25 cellular contexts compared by ENCODE assay signal in the genomic region with DNA sequence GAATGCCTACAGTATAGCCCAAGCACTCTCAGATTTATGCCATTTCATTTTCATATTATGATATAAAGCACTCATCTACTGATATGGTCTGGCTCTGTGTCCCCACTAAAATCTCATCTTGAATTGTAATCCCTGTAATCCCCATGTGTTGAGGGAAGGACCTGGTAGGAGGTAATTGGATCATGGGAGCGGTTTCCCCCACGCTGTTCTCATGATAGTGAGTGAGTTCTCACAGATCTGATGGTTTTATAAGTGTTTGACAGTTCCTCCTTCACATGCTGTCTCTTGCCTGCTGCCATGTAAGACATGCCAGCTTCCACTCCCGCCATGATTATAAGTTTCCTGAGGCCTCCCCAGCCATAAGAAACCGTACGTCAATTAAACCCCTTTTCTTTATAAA.
"Had no signal": no experiment of that assay in that cellular context is flagged by ENCODE, and none has a peak within 500 bp of the region (broad histone marks: within the 10 kb centered on the region; RNA-seq: fewer than 3 reads in every experiment).

No MANE protein-coding gene starts in this region.

- H3K27ac ChIP-seq: neural progenitor cell, ovary, parathyroid adenoma, psoas muscle, right lobe of liver, sigmoid colon, stomach, thoracic aorta, thyroid gland, tibial nerve, upper lobe of left lung, uterus had no signal

- H3K36me3 ChIP-seq: neural progenitor cell, ovary, right lobe of liver, sigmoid colon, stomach, thoracic aorta, thyroid gland, tibial nerve, upper lobe of left lung, uterus had no signal

- H3K4me1 ChIP-seq: parathyroid adenoma, psoas muscle, right lobe of liver, sigmoid colon, stomach, thyroid gland, uterus had no signal

- H3K27me3 ChIP-seq: neural progenitor cell, ovary, right lobe of liver, sigmoid colon, stomach, thyroid gland, tibial nerve, upper lobe of left lung, uterus had no signal

- FAIRE-seq: small intestine had no signal

- ATAC-seq: natural killer cell; psoas muscle; right cardiac atrium; right lobe of liver; stimulated activated effector memory CD8-positive, alpha-beta T cell treated with anti-CD3 and anti-CD28 coated beads, Interleukin-12 subunit alpha, Interleukin-12 subunit beta, amount 100 ng/mL, for 72 hours; stimulated activated naive B cell treated with anti-CD40 and anti-IgM and Interleukin-4, amounts not matched to agents 10 μg/mL and 1 μg/mL and 100 μg/mL, for 72 hours had no signal

- H3K9me3 ChIP-seq: ovary, psoas muscle, right lobe of liver, sigmoid colon, stomach, thoracic aorta, thyroid gland, tibial nerve, upper lobe of left lung, uterus had no signal

- DNase-seq: natural killer cell; occipital lobe; ovary; posterior cingulate gyrus; psoas muscle; right cardiac atrium; right lobe of liver; sigmoid colon; small intestine; stimulated activated CD4-positive, alpha-beta T cell treated with anti-CD3 and anti-CD28 coated beads, Interleukin-15, amount 100 ng/mL, for 24 hours; stimulated activated CD4-positive, alpha-beta T cell treated with anti-CD3 and anti-CD28 coated beads, Interleukin-2, amount 100 ng/mL, for 24 hours; stimulated activated CD4-positive, alpha-beta T cell treated with anti-CD3 and anti-CD28 coated beads, Interleukin-2, amount 100 ng/mL, for 48 hours; stimulated activated CD4-positive, alpha-beta T cell treated with anti-CD3 and anti-CD28 coated beads, Interleukin-4, amount 100 ng/mL, for 24 hours; stimulated activated naive B cell treated with anti-CD40 and anti-IgM and Interleukin-4, amounts not matched to agents 10 μg/mL and 1 μg/mL and 100 μg/mL, for 72 hours; stimulated activated naive CD4-positive, alpha-beta T cell treated with Interleukin-2 at 50 U/mL for 16 hours; stomach; thyroid gland; trophoblast cell; upper lobe of left lung; uterus had no signal

- H3K4me3 ChIP-seq: neural progenitor cell, ovary, psoas muscle, right lobe of liver, sigmoid colon, stomach, thoracic aorta, thyroid gland, tibial nerve, upper lobe of left lung, uterus had no signal
